8 cellular contexts compared by ENCODE assay signal in the genomic region with DNA sequence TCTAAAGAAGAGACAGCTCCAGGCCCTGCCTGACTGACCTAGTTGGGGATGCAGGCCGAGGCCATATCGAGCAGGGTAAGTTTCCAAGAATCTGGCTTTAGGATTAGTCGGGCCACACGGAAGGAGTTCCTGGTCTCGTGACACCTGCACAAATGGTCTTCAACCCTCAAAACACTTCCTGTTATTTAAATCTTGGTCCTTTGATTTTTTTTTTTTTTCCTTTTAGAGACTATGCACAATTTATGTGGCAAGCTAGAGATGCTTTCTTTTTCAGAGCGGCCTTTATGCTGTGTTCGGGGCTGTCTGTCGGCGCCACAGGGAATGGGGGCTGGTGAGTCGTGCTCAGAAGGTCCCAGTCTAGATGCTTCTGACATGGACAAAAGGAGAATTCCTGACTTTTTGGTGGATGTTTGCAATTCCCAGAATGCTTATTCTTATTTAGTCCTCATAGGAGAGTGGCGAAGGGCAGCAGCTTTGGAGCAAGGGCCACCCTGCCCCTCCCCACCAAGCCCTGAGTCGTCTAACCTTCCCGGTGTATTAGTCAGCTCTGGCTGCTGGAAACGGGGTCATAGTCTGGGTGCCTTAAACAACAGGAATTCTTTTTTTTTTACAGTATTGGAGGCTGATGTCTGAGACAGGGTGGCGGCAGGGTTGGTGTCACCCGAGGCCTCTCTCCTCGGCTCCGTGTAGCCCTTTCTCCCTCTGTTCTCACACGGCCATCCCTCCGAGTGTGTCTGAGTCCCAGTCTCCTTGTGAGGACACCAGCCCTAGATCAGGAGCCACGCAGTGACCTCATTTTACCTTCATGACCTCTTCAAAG. TPM values are rescaled to one million over a fixed set of nuclear protein-coding genes. Genes with fewer than 3 reads are reported as not detected.
DNase-seq lines count a peak whose midpoint lies in the region; ATAC-seq and TF ChIP-seq lines count a peak whose summit lies in the region.

No MANE protein-coding gene starts in this region.

- H3K4me3 ChIP-seq in SK-N-SH (ENCODE audit: low read depth in 2 of 2, low read length in 1 of 2): no peak overlapping the region
- H3K4me3 ChIP-seq in colonic mucosa: no peak overlapping the region
- no peak overlapping the region for H3K4me3 ChIP-seq in ascending aorta

- H3K9me2 ChIP-seq in SK-N-SH: no peaks in the 10 kb centered on the region

- H3K4me1 ChIP-seq in SK-N-SH (ENCODE audit: control insufficient read depth in 1 of 2, insufficient read depth in 2 of 2, low read depth in 1 of 2, low read length in 1 of 2) (peaks cover 23 to 78% of the 10 kb centered on the region in 2 experiments), colonic mucosa (peaks cover 33% of the 10 kb centered on the region), ascending aorta (no peaks in the 10 kb centered on the region)

- TF ChIP-seq RAD21 in SK-N-SH (IDR thresholded peaks at IDR 0.05; ENCODE audit: low read length): no peak

- H3K27ac ChIP-seq in SK-N-SH (ENCODE audit: low read depth in 2 of 2, low read length in 1 of 2) (peak overlapping the region; percentile 50; a peak in 3 of 4 replicates), colonic mucosa (peak overlapping the region; percentile 48), ascending aorta (no peak overlapping the region)

- 56% methylated on average over 21 of the region's 21 CpGs for WGBS in SK-N-SH (ENCODE audit: low lambda C conversion rate)

- peak overlapping the region; percentile 45 for H3K4me3 Mint-ChIP-seq in osteocyte (ENCODE audit: unreplicated experiment)

- H3K27me3 ChIP-seq in SK-N-SH (ENCODE audit: insufficient read depth): no peaks in the 10 kb centered on the region
- no peaks in the 10 kb centered on the region for H3K27me3 ChIP-seq in colonic mucosa
- H3K27me3 ChIP-seq in ascending aorta: no peaks in the 10 kb centered on the region

- peaks cover 0 to 3% of the 10 kb centered on the region in 2 experiments for H3K36me3 ChIP-seq in SK-N-SH (replicated peaks in 1 of 2; ENCODE audit: control insufficient read depth in 1 of 2, insufficient read depth in 2 of 2, low read length in 1 of 2)
- H3K36me3 ChIP-seq in colonic mucosa: no peaks in the 10 kb centered on the region
- H3K36me3 ChIP-seq in ascending aorta: peaks cover 0 to 1% of the 10 kb centered on the region in 2 donors

- peak overlapping the region; percentile 60; the same call in 1 of the 2 replicates for H3K4me2 ChIP-seq in SK-N-SH

- intact Hi-C loops in colonic mucosa (cut with DNase I): no loop called here
- intact Hi-C loops in ascending aorta (cut with DNase I): no loop called here

- peaks cover 11% of the 10 kb centered on the region for H3F3A ChIP-seq in SK-N-SH (replicated peaks; ENCODE audit: insufficient read depth)

- peak overlapping the region; percentile 94 for H3K27ac Mint-ChIP-seq in osteocyte (ENCODE audit: unreplicated experiment)

- H3K9ac ChIP-seq in SK-N-SH (peak overlapping the region; percentile 3; the same call in 1 of the 2 replicates), colonic mucosa (ENCODE audit: low read depth in 2 of 2, low read length in 2 of 2) (peak overlapping the region; percentile 38 to 51)

- POLR2A ChIA-PET in SK-N-SH (lab: Yijun Ruan, JAX): interaction anchor here (1.2 kb wide), 1 partner anchor 43 kb away, joined by 4 read pairs; no protein-coding TSS in a partner anchor

- H3K9me3 ChIP-seq in SK-N-SH (no peaks in the 10 kb centered on the region), colonic mucosa (no peaks in the 10 kb centered on the region), ascending aorta (peaks cover 0 to 3% of the 10 kb centered on the region in 2 donors)

- H2AFZ ChIP-seq in SK-N-SH (ENCODE audit: low read depth): no peak overlapping the region

- peaks cover 69% of the 10 kb centered on the region for H3K4me1 Mint-ChIP-seq in osteocyte (ENCODE audit: unreplicated experiment)

- H3K36me3 Mint-ChIP-seq in osteocyte (ENCODE audit: unreplicated experiment): no peaks in the 10 kb centered on the region

- no peaks in the 10 kb centered on the region for H3K9me3 Mint-ChIP-seq in osteocyte (ENCODE audit: unreplicated experiment)

- no peak for TF ChIP-seq CTCF in SK-N-SH (IDR thresholded peaks at IDR 0.05)
- no peak for TF ChIP-seq CTCF in colonic mucosa (IDR thresholded peaks at IDR 0.05)
- TF ChIP-seq CTCF in osteocyte (IDR thresholded peaks at IDR 0.05): no peak
- no peak for TF ChIP-seq CTCF in ascending aorta (IDR thresholded peaks at IDR 0.05)

- peaks cover 19% of the 10 kb centered on the region; the same call in 1 of the 2 replicates for H3K79me2 ChIP-seq in SK-N-SH (ENCODE audit: insufficient read depth)

- H4K20me1 ChIP-seq in SK-N-SH (ENCODE audit: insufficient read depth): peaks cover 30% of the 10 kb centered on the region

- DNase-seq in Daoy (ENCODE audit: low read depth) (peak; percentile 78), SK-N-SH (no peak), colonic mucosa (no peak), osteocyte (ENCODE audit: extremely low spot score, unreplicated experiment) (no peak), RPMI8226 (no peak), pons (ENCODE audit: low spot score) (no peak), ascending aorta (ENCODE audit: low spot score in 2 of 2) (no peak)

- TF ChIP-seq EP300 in SK-N-SH (IDR thresholded peaks at IDR 0.05; ENCODE audit: borderline replicate concordance in 1 of 2, low read depth in 1 of 2, low read length in 1 of 2): no peak; a peak in 1 of 4 replicates

- no peak for ATAC-seq in HG02759 (IDR thresholded peaks at IDR 0.05; ENCODE audit: unreplicated experiment)

- no peaks in the 10 kb centered on the region for H3K27me3 Mint-ChIP-seq in osteocyte (ENCODE audit: unreplicated experiment)

- CTCF ChIA-PET in SK-N-SH (lab: Yijun Ruan, JAX): interaction anchor here (2.0 kb wide), 1 partner anchor 24 kb away, joined by 5 read pairs; no protein-coding TSS in a partner anchor

TF ChIP-seq in SK-N-SH, 30 proteins besides CTCF, POLR2A, EP300 and RAD21 (continues in another document):
- TF ChIP-seq FOSL2 (IDR thresholded peaks at IDR 0.05; ENCODE audit: borderline replicate concordance, low read depth) (peak; percentile 61; the same call in 1 of the 2 replicates), ELF1 (IDR thresholded peaks at IDR 0.05) (no peak), FOXM1 (IDR thresholded peaks at IDR 0.05; ENCODE audit: low read depth) (no peak), JUND (IDR thresholded peaks at IDR 0.05) (no peak), MEF2A (IDR thresholded peaks at IDR 0.05; ENCODE audit: borderline replicate concordance, low read depth) (no peak), POLR2AphosphoS5 (IDR thresholded peaks at IDR 0.05; ENCODE audit: low read depth, low read length) (no peak), NRF1 (IDR thresholded peaks at IDR 0.05; ENCODE audit: low read depth, low read length) (no peak)
- TF ChIP-seq, protein P1, sequence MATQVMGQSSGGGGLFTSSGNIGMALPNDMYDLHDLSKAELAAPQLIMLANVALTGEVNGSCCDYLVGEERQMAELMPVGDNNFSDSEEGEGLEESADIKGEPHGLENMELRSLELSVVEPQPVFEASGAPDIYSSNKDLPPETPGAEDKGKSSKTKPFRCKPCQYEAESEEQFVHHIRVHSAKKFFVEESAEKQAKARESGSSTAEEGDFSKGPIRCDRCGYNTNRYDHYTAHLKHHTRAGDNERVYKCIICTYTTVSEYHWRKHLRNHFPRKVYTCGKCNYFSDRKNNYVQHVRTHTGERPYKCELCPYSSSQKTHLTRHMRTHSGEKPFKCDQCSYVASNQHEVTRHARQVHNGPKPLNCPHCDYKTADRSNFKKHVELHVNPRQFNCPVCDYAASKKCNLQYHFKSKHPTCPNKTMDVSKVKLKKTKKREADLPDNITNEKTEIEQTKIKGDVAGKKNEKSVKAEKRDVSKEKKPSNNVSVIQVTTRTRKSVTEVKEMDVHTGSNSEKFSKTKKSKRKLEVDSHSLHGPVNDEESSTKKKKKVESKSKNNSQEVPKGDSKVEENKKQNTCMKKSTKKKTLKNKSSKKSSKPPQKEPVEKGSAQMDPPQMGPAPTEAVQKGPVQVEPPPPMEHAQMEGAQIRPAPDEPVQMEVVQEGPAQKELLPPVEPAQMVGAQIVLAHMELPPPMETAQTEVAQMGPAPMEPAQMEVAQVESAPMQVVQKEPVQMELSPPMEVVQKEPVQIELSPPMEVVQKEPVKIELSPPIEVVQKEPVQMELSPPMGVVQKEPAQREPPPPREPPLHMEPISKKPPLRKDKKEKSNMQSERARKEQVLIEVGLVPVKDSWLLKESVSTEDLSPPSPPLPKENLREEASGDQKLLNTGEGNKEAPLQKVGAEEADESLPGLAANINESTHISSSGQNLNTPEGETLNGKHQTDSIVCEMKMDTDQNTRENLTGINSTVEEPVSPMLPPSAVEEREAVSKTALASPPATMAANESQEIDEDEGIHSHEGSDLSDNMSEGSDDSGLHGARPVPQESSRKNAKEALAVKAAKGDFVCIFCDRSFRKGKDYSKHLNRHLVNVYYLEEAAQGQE (IDR thresholded peaks at IDR 0.05; ENCODE audit: low read depth, low read length): no peak
- TF ChIP-seq, protein P2, sequence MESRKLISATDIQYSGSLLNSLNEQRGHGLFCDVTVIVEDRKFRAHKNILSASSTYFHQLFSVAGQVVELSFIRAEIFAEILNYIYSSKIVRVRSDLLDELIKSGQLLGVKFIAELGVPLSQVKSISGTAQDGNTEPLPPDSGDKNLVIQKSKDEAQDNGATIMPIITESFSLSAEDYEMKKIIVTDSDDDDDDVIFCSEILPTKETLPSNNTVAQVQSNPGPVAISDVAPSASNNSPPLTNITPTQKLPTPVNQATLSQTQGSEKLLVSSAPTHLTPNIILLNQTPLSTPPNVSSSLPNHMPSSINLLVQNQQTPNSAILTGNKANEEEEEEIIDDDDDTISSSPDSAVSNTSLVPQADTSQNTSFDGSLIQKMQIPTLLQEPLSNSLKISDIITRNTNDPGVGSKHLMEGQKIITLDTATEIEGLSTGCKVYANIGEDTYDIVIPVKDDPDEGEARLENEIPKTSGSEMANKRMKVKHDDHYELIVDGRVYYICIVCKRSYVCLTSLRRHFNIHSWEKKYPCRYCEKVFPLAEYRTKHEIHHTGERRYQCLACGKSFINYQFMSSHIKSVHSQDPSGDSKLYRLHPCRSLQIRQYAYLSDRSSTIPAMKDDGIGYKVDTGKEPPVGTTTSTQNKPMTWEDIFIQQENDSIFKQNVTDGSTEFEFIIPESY (IDR thresholded peaks at IDR 0.05; ENCODE audit: borderline replicate concordance, low read depth): no peak

RNA-seq across cellular contexts. Expression of gene HPCAL1, which starts 27.4 kb away (rescaled TPM):
- total RNA-seq in Daoy (2014; rRNA removed; shearing (Covaris generic)): 60.9 and 68.5 TPM in 2 replicates
- polyA plus RNA-seq in SK-N-SH (2012; rRNA removed): 34.6 and 77.0 TPM in 2 replicates
- 42.6 and 64.9 TPM in 2 replicates for polyA plus RNA-seq in SK-N-SH (2012; cell fraction: cytosol; rRNA removed)
- 45.4 and 53.6 TPM in 2 replicates for polyA plus RNA-seq in SK-N-SH (2012; cell fraction: nucleus; rRNA removed)
- total RNA-seq in colonic mucosa (10 to 100 TPM; 64.5 to 85.7 TPM), osteocyte (56.8 and 57.8 TPM in 2 replicates), ascending aorta (401 TPM)

Comparison
In these comparisons a context has a peak if more than half of its experiments do, and no peak if none do; other contexts are left out.
1. H3K27ac ChIP-seq: peak in SK-N-SH (2 of 2) and colonic mucosa (single experiment); none in ascending aorta (0 of 2).